ENCODE assay signal across 10 cellular contexts in genomic region chr13:97256343-97256783, GRCh38. TPM values are rescaled to one million over a fixed set of nuclear protein-coding genes. Genes with fewer than 3 reads are reported as not detected.
DNase-seq lines count a peak whose midpoint lies in the region; ATAC-seq lines count a peak whose summit lies in the region.
"Had no signal": no experiment of that assay in that cellular context is flagged by ENCODE, and none has a peak within 500 bp of the region (broad histone marks: within the 10 kb centered on the region; RNA-seq: fewer than 3 reads in every experiment).

No MANE protein-coding gene starts in this region.

- H3K27ac ChIP-seq in right cardiac atrium (ENCODE audit: low read length) (no peak overlapping the region), substantia nigra (ENCODE audit: low read depth, low read length, poor library complexity, severe bottlenecking) (peak overlapping the region; percentile 64)
- H3K27ac ChIP-seq: 22Rv1 had no signal

- no peak overlapping the region for H3K4me3 Mint-ChIP-seq in activated naive CD8-positive, alpha-beta T cell treated with anti-CD3 and anti-CD28 coated beads for 36 hours
- H3K4me3 Mint-ChIP-seq: endodermal cell had no signal

- H3K27ac Mint-ChIP-seq in activated naive CD8-positive, alpha-beta T cell treated with anti-CD3 and anti-CD28 coated beads for 36 hours, result peak overlapping the region; percentile 74
- H3K27ac Mint-ChIP-seq: endodermal cell had no signal

- DNase-seq in DMS 273 (lab: John Stamatoyannopoulos, UW; ENCODE audit: unreplicated experiment) (peak; percentile 8), DMS 273 treated with DMSO at 0.1 percent for 48 hours (lab: John Stamatoyannopoulos, UW) (no peak), right cardiac atrium (no peak), substantia nigra (lab: John Stamatoyannopoulos, UW) (no peak), NOMO-1 treated with DMSO at 0.1 percent for 48 hours (lab: John Stamatoyannopoulos, UW; ENCODE audit: unreplicated experiment) (no peak), NCI-H1694 treated with DMSO at 0.1 percent for 48 hours (lab: John Stamatoyannopoulos, UW) (no peak)
- no peak for DNase-seq in activated naive CD8-positive, alpha-beta T cell treated with anti-CD3 and anti-CD28 coated beads for 36 hours
- DNase-seq in NK-92 treated with Interleukin-12 subunit alpha and Interleukin-12 subunit beta, amount 100 ng/mL, for 24 hours (lab: John Stamatoyannopoulos, UW), result no peak
- DNase-seq: endodermal cell had no signal

- H3K27me3 Mint-ChIP-seq in activated naive CD8-positive, alpha-beta T cell treated with anti-CD3 and anti-CD28 coated beads for 36 hours, result no peaks in the 10 kb centered on the region

- peaks cover 60% of the 10 kb centered on the region for H3K4me1 Mint-ChIP-seq in activated naive CD8-positive, alpha-beta T cell treated with anti-CD3 and anti-CD28 coated beads for 36 hours

- H3K9me3 Mint-ChIP-seq in activated naive CD8-positive, alpha-beta T cell treated with anti-CD3 and anti-CD28 coated beads for 36 hours, result peaks cover 4% of the 10 kb centered on the region
- H3K9me3 Mint-ChIP-seq: endodermal cell had no signal

- no peaks in the 10 kb centered on the region for H3K9me3 ChIP-seq in right cardiac atrium (ENCODE audit: control insufficient read depth, low read length)

- no peak overlapping the region for H3K4me3 ChIP-seq in right cardiac atrium (ENCODE audit: low read length)

- no peaks in the 10 kb centered on the region for H3K27me3 ChIP-seq in right cardiac atrium (ENCODE audit: control insufficient read depth, insufficient read depth)

- peak; percentile 42 to 76 for ATAC-seq in right cardiac atrium

- H3K36me3 Mint-ChIP-seq in activated naive CD8-positive, alpha-beta T cell treated with anti-CD3 and anti-CD28 coated beads for 36 hours, result peaks cover 44% of the 10 kb centered on the region

- 39% methylated on average over 5 of the region's 5 CpGs for WGBS in right cardiac atrium

- intact Hi-C loops in right cardiac atrium (cut with DNase I), result no loop called here

- peaks cover 37% of the 10 kb centered on the region for H3K4me1 ChIP-seq in right cardiac atrium (ENCODE audit: control insufficient read depth, insufficient read depth, low read length)

RNA-seq across cellular contexts. Expression of gene MBNL2, which starts 34.2 kb away (rescaled TPM):
- 10 to 100 TPM; 12.5 to 13.6 TPM for total RNA-seq in activated naive CD8-positive, alpha-beta T cell treated with anti-CD3 and anti-CD28 coated beads for 36 hours
- total RNA-seq in right cardiac atrium, result 10 to 100 TPM; 71.8 to 89.6 (median 76.2) TPM
- polyA plus RNA-seq in right cardiac atrium, result 23.2 TPM

Comparison
In these comparisons a context has a peak if more than half of its experiments do, and no peak if none do; other contexts are left out.
1. RNA of gene MBNL2, which starts 34.2 kb away (total RNA-seq): 71.8 to 89.6 TPM in right cardiac atrium; 12.5 to 13.6 TPM in activated naive CD8-positive, alpha-beta T cell treated with anti-CD3 and anti-CD28 coated beads for 36 hours; every median in the first group is over 4 times any median in the second.